In the genomic region with DNA sequence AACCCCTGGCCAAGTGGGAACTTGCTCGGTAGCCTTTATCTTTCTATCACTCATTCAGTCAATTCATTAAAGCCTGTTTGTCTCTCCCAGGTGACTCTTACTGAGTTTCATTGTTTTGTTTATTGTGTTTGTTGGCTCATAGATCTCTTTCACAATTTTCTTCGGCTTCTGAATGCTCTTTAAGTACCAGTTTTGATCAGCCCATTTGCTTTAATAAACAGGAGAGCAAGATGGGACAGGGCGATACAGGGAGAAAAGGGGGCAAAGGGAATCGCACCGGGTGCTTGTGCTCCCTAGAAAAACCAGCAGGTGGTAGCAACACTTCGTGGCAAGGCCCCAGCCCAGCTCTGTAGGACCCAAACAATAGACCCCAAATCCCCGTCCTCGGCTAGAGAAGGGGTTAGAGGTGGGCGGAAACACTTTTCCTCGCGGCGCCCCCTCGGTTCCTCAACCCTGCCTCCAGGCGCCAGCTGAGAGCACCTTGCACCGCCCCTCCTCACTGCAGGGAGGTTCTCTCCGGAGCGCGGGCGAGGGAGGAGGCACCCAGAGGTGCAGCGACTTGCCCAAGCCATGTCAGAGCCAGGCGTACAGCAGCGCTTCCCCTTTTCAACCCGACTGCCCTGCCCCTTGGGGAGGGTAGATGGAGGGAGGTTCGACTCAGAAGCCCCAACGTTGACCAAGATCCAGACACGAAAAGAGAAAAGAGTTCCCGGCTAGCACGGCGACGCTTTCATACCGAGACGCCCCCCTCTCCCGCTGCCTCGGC, we compare ENCODE assay signal across 8 cellular contexts. TPM values are rescaled to one million over a fixed set of nuclear protein-coding genes. Genes with fewer than 3 reads are reported as not detected.
A peak's percentile ranks its signal among the peaks of the same experiment; 100 is the strongest.
DNase-seq lines count a peak whose midpoint lies in the region; ATAC-seq and TF ChIP-seq lines count a peak whose summit lies in the region.

No MANE protein-coding gene starts in this region.

- H3K4me1 Mint-ChIP-seq in CD14-positive monocyte, result peaks cover 26% of the 10 kb centered on the region
- H3K4me1 Mint-ChIP-seq in activated T-cell treated with anti-CD3 and anti-CD28 coated beads, Interleukin-2, amount 50 U/mL, for 24 hours (ENCODE audit: low read depth), result peaks cover 20% of the 10 kb centered on the region
- peaks cover 17 to 61% (median 40%) of the 10 kb centered on the region in 7 donors for H3K4me1 Mint-ChIP-seq in naive thymus-derived CD4-positive, alpha-beta T cell

- H3K36me3 Mint-ChIP-seq in CD14-positive monocyte, result peaks cover 4 to 8% of the 10 kb centered on the region in 2 donors
- H3K36me3 Mint-ChIP-seq in activated T-cell treated with anti-CD3 and anti-CD28 coated beads, Interleukin-2, amount 50 U/mL, for 24 hours (ENCODE audit: low read depth), result peaks cover 5% of the 10 kb centered on the region
- no peaks in the 10 kb centered on the region for H3K36me3 Mint-ChIP-seq in naive thymus-derived CD4-positive, alpha-beta T cell

- no TSS peak for BruUV-seq in OCI-LY7 (replicated peaks; lab: Mats Ljungman, UMichigan)

- peak; percentile 87 for ATAC-seq in HG03439 (IDR thresholded peaks at IDR 0.05; ENCODE audit: unreplicated experiment)
- ATAC-seq in naive thymus-derived CD4-positive, alpha-beta T cell, result peak; percentile 88
- ATAC-seq in stimulated activated naive CD8-positive, alpha-beta T cell treated with anti-CD3 and anti-CD28 coated beads, Interleukin-15, Interleukin-2, amounts not matched to agents 100 U/mL and 50 U/mL, for 24 hours, result peak; percentile 81

- peaks cover 6% of the 10 kb centered on the region for H3K4me1 ChIP-seq in OCI-LY7 (ENCODE audit: insufficient read depth, low read length, poor library complexity, severe bottlenecking)
- H3K4me1 ChIP-seq in naive thymus-derived CD4-positive, alpha-beta T cell (ENCODE audit: control insufficient read depth in 2 of 2, insufficient read depth in 2 of 2, low read length in 2 of 2), result peaks cover 4 to 12% of the 10 kb centered on the region in 2 donors

- H3K4me2 ChIP-seq in OCI-LY7 (ENCODE audit: low read length), result peak overlapping the region; percentile 99

- H3K9me3 Mint-ChIP-seq in CD14-positive monocyte, result peaks cover 0 to 4% (median 0%) of the 10 kb centered on the region in 7 donors
- H3K9me3 Mint-ChIP-seq in activated T-cell treated with anti-CD3 and anti-CD28 coated beads, Interleukin-2, amount 50 U/mL, for 24 hours, result no peaks in the 10 kb centered on the region
- H3K9me3 Mint-ChIP-seq in naive thymus-derived CD4-positive, alpha-beta T cell, result no peaks in the 10 kb centered on the region

- intact Hi-C loops in CD14-positive monocyte (cut with micrococcal nuclease) (loop anchor here in 1 of 2 donors (5.0 to 10.0 kb wide), 2 partner anchors 151 to 363 kb away; no protein-coding TSS in a partner anchor), OCI-LY7 (cut with micrococcal nuclease; ENCODE audit: unreplicated experiment) (loop anchor here (1.0 to 5.0 kb wide), 3 partner anchors 149 to 361 kb away; no protein-coding TSS in a partner anchor)
- intact Hi-C loops in naive thymus-derived CD4-positive, alpha-beta T cell (cut with micrococcal nuclease), result loop anchor here (1.0 to 5.0 kb wide), 12 partner anchors 12 to 532 kb away; a partner anchor contains a TSS

- H3K27ac ChIP-seq in OCI-LY7 (ENCODE audit: low read depth, low read length, poor library complexity, severe bottlenecking), result no peak overlapping the region
- peak overlapping the region; percentile 69 for H3K27ac ChIP-seq in naive thymus-derived CD4-positive, alpha-beta T cell (ENCODE audit: low read depth, low read length)

- H3K9me2 ChIP-seq in OCI-LY7 (ENCODE audit: insufficient read depth, low read length), result no peaks in the 10 kb centered on the region

- CTCF ChIA-PET in OCI-LY7 (lab: Charles Lee; ENCODE audit: unreplicated experiment), result interaction anchor here (0.6 to 1.5 kb wide), 2 partner anchors 28 to 149 kb away, joined by 3 to 4 read pairs; no protein-coding TSS in a partner anchor
- CTCF ChIA-PET in naive thymus-derived CD4-positive, alpha-beta T cell (lab: Charles Lee), result interaction anchor here (1.5 to 3.2 kb wide), 7 partner anchors 12 to 361 kb away, joined by 4 to 24 read pairs (median 7); no protein-coding TSS in a partner anchor

- H3K9me3 ChIP-seq in OCI-LY7 (ENCODE audit: low read length), result no peaks in the 10 kb centered on the region
- no peaks in the 10 kb centered on the region for H3K9me3 ChIP-seq in naive thymus-derived CD4-positive, alpha-beta T cell (ENCODE audit: control insufficient read depth in 2 of 3, low read length in 3 of 3)

- DNase-seq in CD14-positive monocyte (ENCODE audit: low spot score) (peak; percentile 78), GM19240 (ENCODE audit: insufficient read length, low spot score) (peak; percentile 75), OCI-LY7 (ENCODE audit: low spot score) (peak; percentile 80), fibroblast of gingiva (ENCODE audit: low read depth) (peak; percentile 44)
- peak; percentile 81 for DNase-seq in activated T-cell treated with anti-CD3 and anti-CD28 coated beads, Interleukin-2, amount 50 U/mL, for 24 hours
- DNase-seq in naive thymus-derived CD4-positive, alpha-beta T cell, result peak; percentile 56 to 74 (median 68)
- DNase-seq in stimulated activated naive CD8-positive, alpha-beta T cell treated with anti-CD3 and anti-CD28 coated beads, Interleukin-15, Interleukin-2, amounts not matched to agents 100 U/mL and 50 U/mL, for 24 hours, result peak; percentile 70

- TF ChIP-seq CTCF in CD14-positive monocyte (IDR thresholded peaks at IDR 0.05), result peak; percentile 89
- peak; percentile 90 for TF ChIP-seq CTCF in OCI-LY7 (conservative IDR thresholded peaks at IDR 0.05; ENCODE audit: low read length)

- H2AFZ ChIP-seq in OCI-LY7 (ENCODE audit: low read length), result peak overlapping the region; percentile 92

- peak overlapping the region; percentile 73 for H3K4me3 ChIP-seq in OCI-LY7 (ENCODE audit: low read depth, low read length, poor library complexity, severe bottlenecking)
- peak overlapping the region; percentile 85 for H3K4me3 ChIP-seq in naive thymus-derived CD4-positive, alpha-beta T cell (ENCODE audit: low read length)

- H4K20me1 ChIP-seq in OCI-LY7 (ENCODE audit: insufficient read depth, low read length), result no peaks in the 10 kb centered on the region

- H3K27me3 Mint-ChIP-seq in CD14-positive monocyte (ENCODE audit: low read depth in 3 of 3), result peaks cover 0 to 3% (median 0%) of the 10 kb centered on the region in 3 donors
- no peaks in the 10 kb centered on the region for H3K27me3 Mint-ChIP-seq in activated T-cell treated with anti-CD3 and anti-CD28 coated beads, Interleukin-2, amount 50 U/mL, for 24 hours
- H3K27me3 Mint-ChIP-seq in naive thymus-derived CD4-positive, alpha-beta T cell, result peaks cover 0 to 30% (median 0%) of the 10 kb centered on the region in 5 donors

- H3K36me3 ChIP-seq in OCI-LY7 (ENCODE audit: insufficient read depth, low read length), result no peaks in the 10 kb centered on the region
- H3K36me3 ChIP-seq in naive thymus-derived CD4-positive, alpha-beta T cell (ENCODE audit: control insufficient read depth in 2 of 3, insufficient read depth in 3 of 3, low read length in 3 of 3), result peaks cover 0 to 5% (median 0%) of the 10 kb centered on the region in 3 experiments

- no peaks in the 10 kb centered on the region for H3K27me3 ChIP-seq in naive thymus-derived CD4-positive, alpha-beta T cell (ENCODE audit: control insufficient read depth in 2 of 2, insufficient read depth in 2 of 2, low read length in 2 of 2)

- peak overlapping the region; percentile 92 to 97 (median 94) for H3K27ac Mint-ChIP-seq in CD14-positive monocyte
- peak overlapping the region; percentile 83 for H3K27ac Mint-ChIP-seq in activated T-cell treated with anti-CD3 and anti-CD28 coated beads, Interleukin-2, amount 50 U/mL, for 24 hours
- peak overlapping the region; percentile 37 to 92 (median 89) for H3K27ac Mint-ChIP-seq in naive thymus-derived CD4-positive, alpha-beta T cell

- H3K79me2 ChIP-seq in OCI-LY7 (ENCODE audit: insufficient read depth, low read depth, low read length), result no peaks in the 10 kb centered on the region

- peak overlapping the region; percentile 95 to 97 for H3K4me3 Mint-ChIP-seq in CD14-positive monocyte
- peak overlapping the region; percentile 89 for H3K4me3 Mint-ChIP-seq in activated T-cell treated with anti-CD3 and anti-CD28 coated beads, Interleukin-2, amount 50 U/mL, for 24 hours
- H3K4me3 Mint-ChIP-seq in naive thymus-derived CD4-positive, alpha-beta T cell, result peak overlapping the region; percentile 90 to 99 (median 97)

- POLR2A ChIA-PET in OCI-LY7 (lab: Charles Lee), result no interaction called here
- POLR2A ChIA-PET in naive thymus-derived CD4-positive, alpha-beta T cell (lab: Charles Lee), result interaction anchor here (0.6 to 10.8 kb wide), 10 partner anchors 21 to 551 kb away, joined by 3 to 133 read pairs (median 3); no protein-coding TSS in a partner anchor

RNA-seq across cellular contexts. Expression of a gene that starts 1.0 kb away (rescaled TPM):
- polyA plus RNA-seq in CD14-positive monocyte, result 1 to 10 TPM; 7.9 to 9.3 TPM
- 0.15 and 0.41 TPM in 2 replicates for total RNA-seq in OCI-LY7 (2014; rRNA removed; shearing (Covaris generic))
- 0.33 and 0.57 TPM in 2 replicates for total RNA-seq in OCI-LY7 (2022)
- 100 to 1,000 TPM in 2 of 5 experiments, 10 to 100 TPM in 2, 1 to 10 TPM in 1; 9.8 to 110 (median 78.8) TPM for total RNA-seq in naive thymus-derived CD4-positive, alpha-beta T cell
- 10 to 100 TPM; 36.9 to 55.6 TPM for polyA plus RNA-seq in naive thymus-derived CD4-positive, alpha-beta T cell

RNA-seq across cellular contexts. Expression of a gene that starts 31.6 kb away (rescaled TPM):
- polyA plus RNA-seq in CD14-positive monocyte, result not detected
- total RNA-seq in OCI-LY7 (2014; rRNA removed; shearing (Covaris generic)), result not detected in 2 replicates
- total RNA-seq in OCI-LY7 (2022), result not detected in 2 replicates
- under 1 TPM in 1 of 5 experiments, not detected in 4; 0.05 TPM for total RNA-seq in naive thymus-derived CD4-positive, alpha-beta T cell
- not detected for polyA plus RNA-seq in naive thymus-derived CD4-positive, alpha-beta T cell

Comparison
In these comparisons a context has a peak if more than half of its experiments do, and no peak if none do; other contexts are left out.
1. RNA of a gene that starts 1.0 kb away (total RNA-seq): 9.8 to 110 TPM in naive thymus-derived CD4-positive, alpha-beta T cell; 0.15 to 0.57 TPM in OCI-LY7; every median in the first group is over 4 times any median in the second.
2. Peak in every context shown above with its lines, with median percentiles within 50 percentile points of each other: DNase-seq, H3K27ac Mint-ChIP-seq, H3K4me3 Mint-ChIP-seq and ATAC-seq.